Comparison of ENCODE assay signal across 9 cellular contexts in genomic region chr1:99758073-99758511, GRCh38. TPM values are rescaled to one million over a fixed set of nuclear protein-coding genes. Genes with fewer than 3 reads are reported as not detected.
DNase-seq lines count a peak whose midpoint lies in the region; ATAC-seq and TF ChIP-seq lines count a peak whose summit lies in the region.
"Had no signal": no experiment of that assay in that cellular context is flagged by ENCODE, and none has a peak within 500 bp of the region (broad histone marks: within the 10 kb centered on the region; RNA-seq: fewer than 3 reads in every experiment).

No MANE protein-coding gene starts in this region.

- H3K4me3 ChIP-seq in liver (ENCODE audit: low read depth in 1 of 3, low read length in 3 of 3), result no peak overlapping the region
- no peak overlapping the region for H3K4me3 ChIP-seq in CD8-positive, alpha-beta memory T cell (ENCODE audit: low read length)

- H3K27me3 ChIP-seq in H9 (ENCODE audit: insufficient read depth, low read length) (no peaks in the 10 kb centered on the region), liver (ENCODE audit: control insufficient read depth in 4 of 4, insufficient read depth in 4 of 4, low read length in 3 of 4) (no peaks in the 10 kb centered on the region)
- H3K27me3 ChIP-seq in CD8-positive, alpha-beta memory T cell (ENCODE audit: insufficient read depth, low read length, poor library complexity, severe bottlenecking), result no peaks in the 10 kb centered on the region

- H3K23ac ChIP-seq in H9 (ENCODE audit: insufficient read length, low read depth, low read length), result no peak overlapping the region

- H3K9me3 Mint-ChIP-seq in H9 (peaks cover 7 to 12% of the 10 kb centered on the region in 2 experiments; a peak in 4 of 5 replicates), immature natural killer cell (peaks cover 0 to 3% (median 0%) of the 10 kb centered on the region in 6 donors)
- peaks cover 0 to 5% (median 4%) of the 10 kb centered on the region in 5 donors for H3K9me3 Mint-ChIP-seq in CD8-positive, alpha-beta memory T cell

- no peak overlapping the region for H2AFZ ChIP-seq in H9 (ENCODE audit: low read length)

- H2AK5ac ChIP-seq in H9 (ENCODE audit: insufficient read length, low read length), result no peak overlapping the region

- H3K79me1 ChIP-seq in H9 (ENCODE audit: insufficient read depth, low read depth, low read length, poor library complexity, severe bottlenecking), result no peaks in the 10 kb centered on the region

- H2BK5ac ChIP-seq in H9 (ENCODE audit: insufficient read length, low read length), result no peak overlapping the region

- H3K18ac ChIP-seq in H9 (ENCODE audit: insufficient read length, low read depth, low read length), result no peak overlapping the region

- no CpG with 5 or more reads among the region's 1 CpG for WGBS in H9 (ENCODE audit: extremely low coverage, insufficient read length, low lambda C conversion rate)
- 6% methylated on average over 1 of the region's 1 CpG for WGBS in liver

- H3K27ac Mint-ChIP-seq in H9, result peak overlapping the region; percentile 89 to 94 (median 90); a peak in 6 of 7 replicates
- peak overlapping the region in 1 of 8 donors; percentile 10 for H3K27ac Mint-ChIP-seq in CD8-positive, alpha-beta memory T cell
- H3K27ac Mint-ChIP-seq in immature natural killer cell, result no peak overlapping the region

- H2BK20ac ChIP-seq in H9 (ENCODE audit: low read depth, low read length, poor library complexity, severe bottlenecking), result no peak overlapping the region

- peaks cover 6% of the 10 kb centered on the region for H3K9me3 ChIP-seq in H9 (ENCODE audit: control insufficient read depth, low read depth, low read length)
- no peaks in the 10 kb centered on the region for H3K9me3 ChIP-seq in liver (ENCODE audit: control insufficient read depth in 4 of 4, low read length in 3 of 4)
- H3K9me3 ChIP-seq in CD8-positive, alpha-beta memory T cell (ENCODE audit: low read length), result no peaks in the 10 kb centered on the region

- H3K9ac ChIP-seq in H9 (ENCODE audit: extremely low read depth, insufficient read length, low read length), result no peak overlapping the region
- peak overlapping the region in 1 of 2 donors; percentile 13 for H3K9ac ChIP-seq in liver (ENCODE audit: low read depth in 1 of 2, low read length in 2 of 2)

- no peak overlapping the region for H3K56ac ChIP-seq in H9 (ENCODE audit: insufficient read length, low read depth, low read length)

- H3K27ac ChIP-seq in H9 (ENCODE audit: insufficient read length, low read depth, low read length) (no peak overlapping the region), liver (ENCODE audit: low read depth in 1 of 2, low read length in 2 of 2) (peak overlapping the region; percentile 25 to 75)
- H3K27ac ChIP-seq in CD8-positive, alpha-beta memory T cell (ENCODE audit: low read depth, low read length), result no peak overlapping the region

- no peak overlapping the region for H3K14ac ChIP-seq in H9 (ENCODE audit: insufficient read depth, low read length)

- no peak overlapping the region for H2BK120ac ChIP-seq in H9 (ENCODE audit: low read depth, low read length, poor library complexity, severe bottlenecking)

- H3K4me1 ChIP-seq in H9 (ENCODE audit: insufficient read depth, low read length) (peaks cover 5% of the 10 kb centered on the region; the same call in 1 of the 2 replicates), liver (ENCODE audit: control insufficient read depth in 4 of 4, insufficient read depth in 4 of 4, low read length in 3 of 4) (peaks cover 13 to 60% (median 27%) of the 10 kb centered on the region in 4 donors)
- H3K4me1 ChIP-seq in CD8-positive, alpha-beta memory T cell (ENCODE audit: insufficient read depth, low read length), result no peaks in the 10 kb centered on the region

- H3K4me2 ChIP-seq in H9 (ENCODE audit: insufficient read depth, insufficient read length, low read length), result no peak overlapping the region

- no peaks in the 10 kb centered on the region for H3K36me3 ChIP-seq in liver (ENCODE audit: control insufficient read depth in 4 of 4, insufficient read depth in 3 of 4, low read depth in 1 of 4, low read length in 3 of 4)
- H3K36me3 ChIP-seq in CD8-positive, alpha-beta memory T cell (ENCODE audit: insufficient read depth, low read length), result no peaks in the 10 kb centered on the region

- H3K27me3 Mint-ChIP-seq in H9 (ENCODE audit: low read depth) (no peaks in the 10 kb centered on the region), immature natural killer cell (ENCODE audit: low read depth in 3 of 3) (peaks cover 0 to 6% (median 0%) of the 10 kb centered on the region in 3 donors)
- peaks cover 0 to 2% of the 10 kb centered on the region in 2 donors for H3K27me3 Mint-ChIP-seq in CD8-positive, alpha-beta memory T cell

- no peaks in the 10 kb centered on the region for H3K23me2 ChIP-seq in H9 (ENCODE audit: insufficient read length, low read depth, low read length, poor library complexity, severe bottlenecking)

- H4K91ac ChIP-seq in H9 (ENCODE audit: insufficient read length, low read depth, low read length), result no peak overlapping the region

- POLR2A ChIA-PET in CD8-positive, alpha-beta memory T cell (lab: Charles Lee), result no interaction called here

- H3K4me1 Mint-ChIP-seq in H9 (peaks cover 28 to 41% of the 10 kb centered on the region in 2 experiments), immature natural killer cell (no peaks in the 10 kb centered on the region)
- H3K4me1 Mint-ChIP-seq in CD8-positive, alpha-beta memory T cell, result peaks cover 5 to 12% (median 8%) of the 10 kb centered on the region in 3 donors

- H2BK15ac ChIP-seq in H9 (ENCODE audit: low read depth, low read length), result no peak overlapping the region

- ATAC-seq in GM18868 (IDR thresholded peaks at IDR 0.05; ENCODE audit: unreplicated experiment) (peak; percentile 68), HG03571 (IDR thresholded peaks at IDR 0.05; ENCODE audit: unreplicated experiment) (peak; percentile 76), HG03159 (IDR thresholded peaks at IDR 0.05; ENCODE audit: unreplicated experiment) (no peak)

- H4K20me1 ChIP-seq in H9 (ENCODE audit: control insufficient read depth, insufficient read depth, insufficient read length), result no peaks in the 10 kb centered on the region

- no peak overlapping the region for H2BK12ac ChIP-seq in H9 (ENCODE audit: insufficient read length, low read depth, low read length)

- no peak overlapping the region for H3T11ph ChIP-seq in H9 (ENCODE audit: low read length)

- DNase-seq in H9 (no peak), HK-2 (ENCODE audit: unreplicated experiment) (no peak), immature natural killer cell (no peak)
- no peak for DNase-seq in CD8-positive, alpha-beta memory T cell
- DNase-seq: NCI-H1436 had no signal

- no peak overlapping the region for H4K8ac ChIP-seq in H9 (replicated peaks; ENCODE audit: insufficient read length, low read depth, low read length)

- no peaks in the 10 kb centered on the region for H3K79me2 ChIP-seq in H9 (ENCODE audit: insufficient read depth, low read length)

- no peak overlapping the region for H4K5ac ChIP-seq in H9 (ENCODE audit: insufficient read length, low read depth, low read length)

- H3K4me3 Mint-ChIP-seq in H9 (no peak overlapping the region), immature natural killer cell (no peak overlapping the region)
- no peak overlapping the region for H3K4me3 Mint-ChIP-seq in CD8-positive, alpha-beta memory T cell

- H3K36me3 Mint-ChIP-seq in H9 (ENCODE audit: insufficient read depth in 1 of 3, low read depth in 3 of 3) (peaks cover 0 to 20% (median 7%) of the 10 kb centered on the region in 3 experiments; a peak in 5 of 7 replicates), immature natural killer cell (peaks cover 4 to 8% (median 7%) of the 10 kb centered on the region in 3 donors)
- peaks cover 0 to 2% (median 0%) of the 10 kb centered on the region in 3 donors for H3K36me3 Mint-ChIP-seq in CD8-positive, alpha-beta memory T cell

- TF ChIP-seq CTCF in H9 (conservative IDR thresholded peaks at IDR 0.05) (no peak), liver (IDR thresholded peaks at IDR 0.05; ENCODE audit: low read depth, low read length, missing input control) (no peak)

- no peak overlapping the region for H3K4ac ChIP-seq in H9 (ENCODE audit: low read depth, low read length)

- CTCF ChIA-PET in CD8-positive, alpha-beta memory T cell (lab: Charles Lee), result no interaction called here

- no peak for TF ChIP-seq RAD21 in liver (IDR thresholded peaks at IDR 0.05)

TF ChIP-seq in liver, 16 proteins besides CTCF, POLR2A, EP300 and RAD21 (continues in another document):
- TF ChIP-seq GABPA (IDR thresholded peaks at IDR 0.05 in 1 of 2, conservative IDR thresholded peaks at IDR 0.05 in 1 of 2) (no peak), TAF1 (conservative IDR thresholded peaks at IDR 0.05) (no peak), JUND (IDR thresholded peaks at IDR 0.05) (no peak), ATF3 (IDR thresholded peaks at IDR 0.05) (no peak), HNF4A (conservative IDR thresholded peaks at IDR 0.05) (no peak)

RNA-seq across cellular contexts. Expression of gene FRRS1, which starts 8.3 kb away (rescaled TPM):
- 4.6 and 5.6 TPM in 2 replicates for total RNA-seq in H9 (2021)
- total RNA-seq in liver, result 10 to 100 TPM; 49.2 to 87.4 TPM
- 10 to 100 TPM in 1 of 2 donors, 1 to 10 TPM in 1; 2.7 to 11.5 TPM for polyA plus RNA-seq in liver
- 1 to 10 TPM; 1.6 to 2.0 TPM for total RNA-seq in CD8-positive, alpha-beta memory T cell
- not detected for polyA plus RNA-seq in CD8-positive, alpha-beta memory T cell
- under 1 TPM in 1 of 3 donors, not detected in 2; 0.10 TPM for polyA plus RNA-seq in immature natural killer cell

Comparison
In these comparisons a context has a peak if more than half of its experiments do, and no peak if none do; other contexts are left out.
1. H3K27ac ChIP-seq: peak in liver (2 of 2); none in H9 (single experiment) and CD8-positive, alpha-beta memory T cell (single experiment).
2. H3K27ac Mint-ChIP-seq: peak in H9 (3 of 3); none in immature natural killer cell (0 of 6).